In genomic region chr11:65422633-65423515, GRCh38 we compare ENCODE assay signal across 8 cellular contexts. TPM values are rescaled to one million over a fixed set of nuclear protein-coding genes. Genes with fewer than 3 reads are reported as not detected.
A peak's percentile ranks its signal among the peaks of the same experiment; 100 is the strongest.
DNase-seq lines count a peak whose midpoint lies in the region; ATAC-seq and TF ChIP-seq lines count a peak whose summit lies in the region.

NEAT1 (plus strand) TSS chr11:65422798.

- ATAC-seq in SK-N-SH treated with all-trans-retinoic acid at 6 μM for 48 hours (peak; percentile 34), omental fat pad (ENCODE audit: low FRiP score) (peak; percentile 4)

- H3K4me3 ChIP-seq in suprapubic skin: peak within 1 kb of the TSS; percentile 91

- no peak for TF ChIP-seq CTCF in omental fat pad (IDR thresholded peaks at IDR 0.05)
- peak in 1 of 2 donors; percentile 9 for TF ChIP-seq CTCF in suprapubic skin (IDR thresholded peaks at IDR 0.05)

- H3K4me1 Mint-ChIP-seq in IgD-negative memory B cell: peaks cover 33 to 45% (median 43%) of the 10 kb centered on the region in 3 donors

- TF ChIP-seq EP300 in suprapubic skin (IDR thresholded peaks at IDR 0.05): no peak

- peak within 1 kb of the TSS; percentile 98 for H3K27ac ChIP-seq in suprapubic skin

- peaks cover 11% of the 10 kb centered on the region for H3K36me3 ChIP-seq in suprapubic skin

- H3K27me3 Mint-ChIP-seq in IgD-negative memory B cell: no peaks in the 10 kb centered on the region

- H3K9me3 ChIP-seq in suprapubic skin: no peaks in the 10 kb centered on the region

- H3K4me3 Mint-ChIP-seq in IgD-negative memory B cell: peak within 1 kb of the TSS; percentile 86 to 98 (median 96)

- H3K36me3 Mint-ChIP-seq in IgD-negative memory B cell: peaks cover 7% of the 10 kb centered on the region

- 0% methylated on average over 33 of the region's 40 CpGs for WGBS in suprapubic skin

- peak within 1 kb of the TSS; percentile 95 to 100 (median 98) for H3K27ac Mint-ChIP-seq in IgD-negative memory B cell

- no peaks in the 10 kb centered on the region for H3K9me3 Mint-ChIP-seq in IgD-negative memory B cell

- TF ChIP-seq POLR2A in suprapubic skin (IDR thresholded peaks at IDR 0.05): peak; percentile 100

- no peaks in the 10 kb centered on the region for H3K27me3 ChIP-seq in suprapubic skin

- peaks cover 45% of the 10 kb centered on the region for H3K4me1 ChIP-seq in suprapubic skin

- DNase-seq in EL (peak; percentile 95), globus pallidus (ENCODE audit: low spot score) (peak; percentile 96), omental fat pad (ENCODE audit: low spot score) (peak; percentile 99), suprapubic skin (ENCODE audit: low spot score in 2 of 2) (peak; percentile 99), cortex of kidney (lab: John Stamatoyannopoulos, UW) (no peak)
- peak; percentile 91 for DNase-seq in activated naive CD4-positive, alpha-beta T cell treated with anti-CD3 and anti-CD28 coated beads, Interleukin-2, amount 50 U/mL, for 16 hours

TF ChIP-seq in SK-N-SH treated with all-trans-retinoic acid at 6 μM for 48 hours, 23 proteins besides CTCF, POLR2A, EP300 and RAD21:
- TF ChIP-seq TOX (CRISPR knock-in tag; IDR thresholded peaks at IDR 0.05; ENCODE audit: borderline replicate concordance) (peak; percentile 100), CSRNP3 (CRISPR knock-in tag; IDR thresholded peaks at IDR 0.05) (peak; percentile 100), ZNF565 (CRISPR knock-in tag; conservative IDR thresholded peaks at IDR 0.05; ENCODE audit: low read depth) (peak; percentile 100), OSR1 (CRISPR knock-in tag; IDR thresholded peaks at IDR 0.05) (0 out of 2 replicates have a peak, but pooled peaks have one; percentile 20), SNAI2 (CRISPR knock-in tag; IDR thresholded peaks at IDR 0.05) (peak; percentile 100), POU6F1 (CRISPR knock-in tag; IDR thresholded peaks at IDR 0.05; ENCODE audit: borderline replicate concordance, low read depth) (peak; percentile 100), CREB5 (CRISPR knock-in tag; IDR thresholded peaks at IDR 0.05; ENCODE audit: low read depth) (peak; percentile 100), CSDC2 (CRISPR knock-in tag; IDR thresholded peaks at IDR 0.05) (peak; percentile 100), TCF4 (CRISPR knock-in tag; IDR thresholded peaks at IDR 0.05; ENCODE audit: borderline replicate concordance) (peak; percentile 99), ZC3H10 (CRISPR knock-in tag; IDR thresholded peaks at IDR 0.05) (peak; percentile 100), PPARA (CRISPR knock-in tag; IDR thresholded peaks at IDR 0.05; ENCODE audit: borderline replicate concordance) (peak; percentile 99), ZFP3 (CRISPR knock-in tag; IDR thresholded peaks at IDR 0.05) (peak; percentile 94), ARNTL (CRISPR knock-in tag; IDR thresholded peaks at IDR 0.05; ENCODE audit: borderline replicate concordance, low read depth) (peak; percentile 99), ESRRG (CRISPR knock-in tag; IDR thresholded peaks at IDR 0.05) (peak; percentile 100), ZFP30 (CRISPR knock-in tag; IDR thresholded peaks at IDR 0.05) (peak; percentile 98), BACH2 (CRISPR knock-in tag; IDR thresholded peaks at IDR 0.05; ENCODE audit: borderline replicate concordance) (no peak), ISL1 (CRISPR knock-in tag; IDR thresholded peaks at IDR 0.05) (peak; percentile 32; the same call in 1 of the 2 replicates), ZNF8 (CRISPR knock-in tag; IDR thresholded peaks at IDR 0.05) (peak; percentile 99), GLIS3 (CRISPR knock-in tag; IDR thresholded peaks at IDR 0.05) (peak; percentile 100), RARB (CRISPR knock-in tag; IDR thresholded peaks at IDR 0.05) (peak; percentile 100), PATZ1 (CRISPR knock-in tag; IDR thresholded peaks at IDR 0.05; ENCODE audit: borderline replicate concordance) (peak; percentile 100), ZNF70 (CRISPR knock-in tag; IDR thresholded peaks at IDR 0.05) (peak; percentile 97)
- TF ChIP-seq, protein P1, sequence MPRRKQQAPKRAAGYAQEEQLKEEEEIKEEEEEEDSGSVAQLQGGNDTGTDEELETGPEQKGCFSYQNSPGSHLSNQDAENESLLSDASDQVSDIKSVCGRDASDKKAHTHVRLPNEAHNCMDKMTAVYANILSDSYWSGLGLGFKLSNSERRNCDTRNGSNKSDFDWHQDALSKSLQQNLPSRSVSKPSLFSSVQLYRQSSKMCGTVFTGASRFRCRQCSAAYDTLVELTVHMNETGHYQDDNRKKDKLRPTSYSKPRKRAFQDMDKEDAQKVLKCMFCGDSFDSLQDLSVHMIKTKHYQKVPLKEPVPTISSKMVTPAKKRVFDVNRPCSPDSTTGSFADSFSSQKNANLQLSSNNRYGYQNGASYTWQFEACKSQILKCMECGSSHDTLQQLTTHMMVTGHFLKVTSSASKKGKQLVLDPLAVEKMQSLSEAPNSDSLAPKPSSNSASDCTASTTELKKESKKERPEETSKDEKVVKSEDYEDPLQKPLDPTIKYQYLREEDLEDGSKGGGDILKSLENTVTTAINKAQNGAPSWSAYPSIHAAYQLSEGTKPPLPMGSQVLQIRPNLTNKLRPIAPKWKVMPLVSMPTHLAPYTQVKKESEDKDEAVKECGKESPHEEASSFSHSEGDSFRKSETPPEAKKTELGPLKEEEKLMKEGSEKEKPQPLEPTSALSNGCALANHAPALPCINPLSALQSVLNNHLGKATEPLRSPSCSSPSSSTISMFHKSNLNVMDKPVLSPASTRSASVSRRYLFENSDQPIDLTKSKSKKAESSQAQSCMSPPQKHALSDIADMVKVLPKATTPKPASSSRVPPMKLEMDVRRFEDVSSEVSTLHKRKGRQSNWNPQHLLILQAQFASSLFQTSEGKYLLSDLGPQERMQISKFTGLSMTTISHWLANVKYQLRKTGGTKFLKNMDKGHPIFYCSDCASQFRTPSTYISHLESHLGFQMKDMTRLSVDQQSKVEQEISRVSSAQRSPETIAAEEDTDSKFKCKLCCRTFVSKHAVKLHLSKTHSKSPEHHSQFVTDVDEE (CRISPR knock-in tag; IDR thresholded peaks at IDR 0.05): peak; percentile 96

RNA-seq across cellular contexts. Expression of gene NEAT1, which starts in this region (rescaled TPM):
- 1.2 TPM for polyA plus RNA-seq in IgD-negative memory B cell
- total RNA-seq in omental fat pad (1,000 to 10,000 TPM in 1 of 4 donors, 100 to 1,000 TPM in 3; 447 to 1,169 (median 678) TPM), suprapubic skin (1,000 to 10,000 TPM in 1 of 4 donors, 100 to 1,000 TPM in 3; 336 to 2,041 (median 481) TPM)
